ENCODE assay signal across 16 cellular contexts in the genomic region with DNA sequence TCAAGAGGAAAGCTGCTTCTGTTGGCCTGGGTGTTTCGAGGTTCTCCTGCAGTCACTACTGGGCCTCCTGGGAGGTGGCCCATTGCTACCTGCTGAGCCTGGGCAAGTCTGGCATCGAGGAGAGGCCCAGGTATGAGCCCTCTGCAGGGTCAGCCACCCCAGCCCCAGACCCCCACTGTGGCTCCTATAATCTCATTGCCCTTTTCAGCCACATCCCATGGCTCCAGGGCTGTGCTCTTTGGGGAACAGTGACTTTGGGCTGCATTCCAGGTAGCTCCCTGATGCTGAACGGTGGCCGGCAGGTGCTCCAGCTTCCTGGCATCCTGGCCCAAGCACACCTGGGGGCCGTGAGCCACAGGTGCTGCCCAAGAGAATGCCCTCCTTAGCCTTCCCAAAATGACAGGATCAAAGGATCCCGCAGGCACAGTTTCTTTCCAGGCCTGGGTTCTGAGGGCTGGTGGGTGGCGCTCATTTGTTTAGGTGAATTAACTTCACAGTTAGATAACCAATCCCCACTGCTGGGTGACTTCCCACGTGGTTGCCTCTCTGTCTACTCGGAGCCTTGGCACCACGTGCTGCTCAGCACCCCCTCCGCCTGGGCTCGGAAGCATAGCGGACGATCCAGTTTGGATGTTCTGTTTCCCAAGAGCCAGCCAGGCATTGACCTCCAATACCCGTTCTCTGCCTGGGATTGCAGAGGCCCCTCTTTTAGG.
DNase-seq lines count a peak whose midpoint lies in the region; ATAC-seq and TF ChIP-seq lines count a peak whose summit lies in the region.
"Had no signal": no experiment of that assay in that cellular context is flagged by ENCODE, and none has a peak within 500 bp of the region (broad histone marks: within the 10 kb centered on the region; RNA-seq: fewer than 3 reads in every experiment).

No MANE protein-coding gene starts in this region.

- peak overlapping the region in 3 of 4 donors; percentile 90 to 93 (median 90) for H3K27ac ChIP-seq in gastroesophageal sphincter
- peak overlapping the region; percentile 21 to 90 (median 44) for H3K27ac ChIP-seq in thyroid gland
- H3K27ac ChIP-seq in CD4-positive, alpha-beta T cell (ENCODE audit: low read depth, low read length) = no peak overlapping the region
- H3K27ac ChIP-seq: PC-9 had no signal

- TF ChIP-seq EP300 in gastroesophageal sphincter (IDR thresholded peaks at IDR 0.05) = no peak

- H3K36me3 ChIP-seq in gastroesophageal sphincter (peaks cover 0 to 82% of the 10 kb centered on the region in 2 donors), thyroid gland (peaks cover 23 to 27% of the 10 kb centered on the region in 2 donors), MG63 (peaks cover 2% of the 10 kb centered on the region)

- no peaks in the 10 kb centered on the region for H3K27me3 Mint-ChIP-seq in activated CD8-positive, alpha-beta T cell treated with anti-CD3 and anti-CD28 coated beads for 36 hours
- H3K27me3 Mint-ChIP-seq in activated CD8-positive, alpha-beta T cell treated with anti-CD3 and anti-CD28 coated beads, Interleukin-2, amount 10 ng/mL, durations not matched to agents 7 days and 5 days (ENCODE audit: low read depth) = no peaks in the 10 kb centered on the region
- no peaks in the 10 kb centered on the region for H3K27me3 Mint-ChIP-seq in activated CD4-positive, alpha-beta memory T cell treated with anti-CD3 and anti-CD28 coated beads for 36 hours
- no peaks in the 10 kb centered on the region for H3K27me3 Mint-ChIP-seq in CD4-positive, alpha-beta T cell

- H3K27ac Mint-ChIP-seq in activated CD8-positive, alpha-beta T cell treated with anti-CD3 and anti-CD28 coated beads for 36 hours = peak overlapping the region; percentile 39
- no peak overlapping the region for H3K27ac Mint-ChIP-seq in activated CD8-positive, alpha-beta T cell treated with anti-CD3 and anti-CD28 coated beads, Interleukin-2, amount 10 ng/mL, durations not matched to agents 7 days and 5 days
- peak overlapping the region; percentile 44 for H3K27ac Mint-ChIP-seq in activated CD4-positive, alpha-beta memory T cell treated with anti-CD3 and anti-CD28 coated beads for 36 hours
- H3K27ac Mint-ChIP-seq in CD4-positive, alpha-beta T cell = no peak overlapping the region

- peaks cover 2% of the 10 kb centered on the region for H3K36me3 Mint-ChIP-seq in activated CD8-positive, alpha-beta T cell treated with anti-CD3 and anti-CD28 coated beads for 36 hours (ENCODE audit: low read depth)
- peaks cover 5% of the 10 kb centered on the region for H3K36me3 Mint-ChIP-seq in activated CD8-positive, alpha-beta T cell treated with anti-CD3 and anti-CD28 coated beads, Interleukin-2, amount 10 ng/mL, durations not matched to agents 7 days and 5 days (ENCODE audit: low read depth)
- H3K36me3 Mint-ChIP-seq in activated CD4-positive, alpha-beta memory T cell treated with anti-CD3 and anti-CD28 coated beads for 36 hours = peaks cover 10% of the 10 kb centered on the region
- H3K36me3 Mint-ChIP-seq in CD4-positive, alpha-beta T cell (ENCODE audit: low read depth) = peaks cover 60% of the 10 kb centered on the region

- peaks cover 0 to 49% (median 26%) of the 10 kb centered on the region in 3 donors for H3K4me1 ChIP-seq in gastroesophageal sphincter
- H3K4me1 ChIP-seq in thyroid gland = peaks cover 20 to 58% of the 10 kb centered on the region in 2 donors

- DNase-seq in activated CD8-positive, alpha-beta T cell treated with anti-CD3 and anti-CD28 coated beads for 36 hours = no peak
- DNase-seq in activated CD8-positive, alpha-beta T cell treated with anti-CD3 and anti-CD28 coated beads, Interleukin-2, amount 10 ng/mL, durations not matched to agents 7 days and 5 days = no peak
- no peak for DNase-seq in activated CD4-positive, alpha-beta memory T cell treated with anti-CD3 and anti-CD28 coated beads for 36 hours
- DNase-seq in thyroid gland (peak; percentile 47 to 56), MG63 (no peak), GM10266 (ENCODE audit: extremely low spot score) (no peak)
- no peak for DNase-seq in CD4-positive, alpha-beta T cell
- DNase-seq: activated CD4-positive, alpha-beta T cell treated with anti-CD3 and anti-CD28 coated beads for 1 hour; DMS79; NCI-H1436 treated with DMSO at 0.1 percent for 48 hours; NCI-H774; PC-9; T1000 had no signal

- intact Hi-C loops in activated CD8-positive, alpha-beta T cell treated with anti-CD3 and anti-CD28 coated beads for 36 hours (cut with micrococcal nuclease) = no loop called here
- intact Hi-C loops in activated CD4-positive, alpha-beta memory T cell treated with anti-CD3 and anti-CD28 coated beads for 36 hours (cut with micrococcal nuclease) = no loop called here
- intact Hi-C loops in thyroid gland (cut with DNase I) = no loop called here
- intact Hi-C loops in CD4-positive, alpha-beta T cell (cut with DNase I, micrococcal nuclease) = no loop called here

- TF ChIP-seq CTCF in activated CD8-positive, alpha-beta T cell treated with anti-CD3 and anti-CD28 coated beads for 36 hours (IDR thresholded peaks at IDR 0.05) = no peak
- TF ChIP-seq CTCF in gastroesophageal sphincter (IDR thresholded peaks at IDR 0.05) (no peak), thyroid gland (IDR thresholded peaks at IDR 0.05) (no peak), GM10266 (IDR thresholded peaks at IDR 0.05; ENCODE audit: control insufficient read depth, insufficient read depth, low read depth, missing control alignments) (no peak)
- no peak for TF ChIP-seq CTCF in CD4-positive, alpha-beta T cell (IDR thresholded peaks at IDR 0.05)

- WGBS in gastroesophageal sphincter (ENCODE audit: low coverage in 1 of 2), 2 donors = 82 to 84% methylated on average over 4 to 8 of the region's 15 CpGs
- WGBS in thyroid gland, 2 donors = 83 to 85% methylated on average over 13 to 15 of the region's 15 CpGs

- POLR2A ChIA-PET in activated CD8-positive, alpha-beta T cell treated with anti-CD3 and anti-CD28 coated beads for 36 hours (lab: Charles Lee) = interaction anchor here (1.0 kb wide), 1 partner anchor 88 kb away, joined by 4 read pairs; no protein-coding TSS in a partner anchor
- POLR2A ChIA-PET in activated CD8-positive, alpha-beta T cell treated with anti-CD3 and anti-CD28 coated beads, Interleukin-2, amount 10 ng/mL, durations not matched to agents 7 days and 5 days (lab: Charles Lee) = interaction anchor here (0.7 kb wide), 1 partner anchor 97 kb away, joined by 3 read pairs; the partner anchor contains the start of gene BCR
- POLR2A ChIA-PET in activated CD4-positive, alpha-beta memory T cell treated with anti-CD3 and anti-CD28 coated beads for 36 hours (lab: Charles Lee) = interaction anchor here (1.2 kb wide), 1 partner anchor 35 kb away, joined by 6 read pairs; no protein-coding TSS in a partner anchor
- POLR2A ChIA-PET in CD4-positive, alpha-beta T cell (lab: Charles Lee) = no interaction called here

- H3K4me3 ChIP-seq in gastroesophageal sphincter (no peak overlapping the region), thyroid gland (replicated peaks in 1 of 3) (no peak overlapping the region), MG63 (no peak overlapping the region)
- H3K4me3 ChIP-seq: A549, lung, PC-9 had no signal

- ATAC-seq in activated CD8-positive, alpha-beta T cell treated with anti-CD3 and anti-CD28 coated beads for 36 hours = no peak
- ATAC-seq in activated CD8-positive, alpha-beta T cell treated with anti-CD3 and anti-CD28 coated beads, Interleukin-2, amount 10 ng/mL, durations not matched to agents 7 days and 5 days = no peak
- no peak for ATAC-seq in gastroesophageal sphincter
- no peak for ATAC-seq in CD4-positive, alpha-beta T cell (ENCODE audit: poor library complexity)
- ATAC-seq: A549 had no signal

- H3K9me3 Mint-ChIP-seq in activated CD8-positive, alpha-beta T cell treated with anti-CD3 and anti-CD28 coated beads for 36 hours = no peaks in the 10 kb centered on the region
- no peaks in the 10 kb centered on the region for H3K9me3 Mint-ChIP-seq in activated CD8-positive, alpha-beta T cell treated with anti-CD3 and anti-CD28 coated beads, Interleukin-2, amount 10 ng/mL, durations not matched to agents 7 days and 5 days (ENCODE audit: insufficient read depth)
- no peaks in the 10 kb centered on the region for H3K9me3 Mint-ChIP-seq in activated CD4-positive, alpha-beta memory T cell treated with anti-CD3 and anti-CD28 coated beads for 36 hours
- H3K9me3 Mint-ChIP-seq in CD4-positive, alpha-beta T cell = no peaks in the 10 kb centered on the region

- H3K27me3 ChIP-seq in gastroesophageal sphincter = no peaks in the 10 kb centered on the region
- no peaks in the 10 kb centered on the region for H3K27me3 ChIP-seq in thyroid gland
- H3K27me3 ChIP-seq in CD4-positive, alpha-beta T cell (ENCODE audit: control insufficient read depth, insufficient read depth, low read length) = no peaks in the 10 kb centered on the region
- no peaks in the 10 kb centered on the region for H3K27me3 ChIP-seq in MG63

- TF ChIP-seq POLR2A in gastroesophageal sphincter (IDR thresholded peaks at IDR 0.05) = no peak
- no peak for TF ChIP-seq POLR2A in thyroid gland (IDR thresholded peaks at IDR 0.05)

- CTCF ChIA-PET in activated CD8-positive, alpha-beta T cell treated with anti-CD3 and anti-CD28 coated beads for 36 hours (lab: Charles Lee) = interaction anchor here (1.5 to 10.2 kb wide), 2 partner anchors 13 to 101 kb away, joined by 9 to 237 read pairs; partner anchors contain the start of gene BCR
- CTCF ChIA-PET in activated CD8-positive, alpha-beta T cell treated with anti-CD3 and anti-CD28 coated beads, Interleukin-2, amount 10 ng/mL, durations not matched to agents 7 days and 5 days (lab: Charles Lee) = interaction anchor here (1.5 to 11.4 kb wide), 3 partner anchors 27 to 322 kb away, joined by 3 to 280 read pairs (median 6); partner anchors contain the start of gene BCR
- CTCF ChIA-PET in activated CD4-positive, alpha-beta memory T cell treated with anti-CD3 and anti-CD28 coated beads for 36 hours (lab: Charles Lee) = interaction anchor here (1.2 to 2.3 kb wide), 3 partner anchors 13 to 104 kb away, joined by 4 to 19 read pairs (median 6); no protein-coding TSS in a partner anchor
- CTCF ChIA-PET in CD4-positive, alpha-beta T cell (lab: Charles Lee) = interaction anchor here (0.6 to 1.5 kb wide), 3 partner anchors 12 to 99 kb away, joined by 3 to 8 read pairs (median 4); no protein-coding TSS in a partner anchor

- H3K4me1 Mint-ChIP-seq in activated CD8-positive, alpha-beta T cell treated with anti-CD3 and anti-CD28 coated beads for 36 hours (ENCODE audit: low read depth) = peaks cover 32% of the 10 kb centered on the region
- peaks cover 26% of the 10 kb centered on the region for H3K4me1 Mint-ChIP-seq in activated CD8-positive, alpha-beta T cell treated with anti-CD3 and anti-CD28 coated beads, Interleukin-2, amount 10 ng/mL, durations not matched to agents 7 days and 5 days (ENCODE audit: low read depth)
- peaks cover 35% of the 10 kb centered on the region for H3K4me1 Mint-ChIP-seq in activated CD4-positive, alpha-beta memory T cell treated with anti-CD3 and anti-CD28 coated beads for 36 hours (ENCODE audit: low read depth)
- no peaks in the 10 kb centered on the region for H3K4me1 Mint-ChIP-seq in CD4-positive, alpha-beta T cell (ENCODE audit: low read depth)

- H3K9me3 ChIP-seq in gastroesophageal sphincter (no peaks in the 10 kb centered on the region), thyroid gland (no peaks in the 10 kb centered on the region), MG63 (no peaks in the 10 kb centered on the region)
- no peaks in the 10 kb centered on the region for H3K9me3 ChIP-seq in CD4-positive, alpha-beta T cell (ENCODE audit: control insufficient read depth, low read length)
- H3K9me3 ChIP-seq: A549 had no signal

- no peak overlapping the region for H3K4me3 Mint-ChIP-seq in activated CD8-positive, alpha-beta T cell treated with anti-CD3 and anti-CD28 coated beads for 36 hours
- H3K4me3 Mint-ChIP-seq in activated CD8-positive, alpha-beta T cell treated with anti-CD3 and anti-CD28 coated beads, Interleukin-2, amount 10 ng/mL, durations not matched to agents 7 days and 5 days = no peak overlapping the region
- H3K4me3 Mint-ChIP-seq in activated CD4-positive, alpha-beta memory T cell treated with anti-CD3 and anti-CD28 coated beads for 36 hours = no peak overlapping the region
- no peak overlapping the region for H3K4me3 Mint-ChIP-seq in CD4-positive, alpha-beta T cell

Comparison
In these comparisons a context has a peak if more than half of its experiments do, and no peak if none do; other contexts are left out.
1. H3K27ac Mint-ChIP-seq: peak in activated CD8-positive, alpha-beta T cell treated with anti-CD3 and anti-CD28 coated beads for 36 hours (single experiment) and activated CD4-positive, alpha-beta memory T cell treated with anti-CD3 and anti-CD28 coated beads for 36 hours (single experiment); none in activated CD8-positive, alpha-beta T cell treated with anti-CD3 and anti-CD28 coated beads, Interleukin-2, amount 10 ng/mL, durations not matched to agents 7 days and 5 days (single experiment) and CD4-positive, alpha-beta T cell (single experiment).
2. DNase-seq: peak in thyroid gland (2 of 2); none in activated CD8-positive, alpha-beta T cell treated with anti-CD3 and anti-CD28 coated beads for 36 hours (single experiment), activated CD8-positive, alpha-beta T cell treated with anti-CD3 and anti-CD28 coated beads, Interleukin-2, amount 10 ng/mL, durations not matched to agents 7 days and 5 days (single experiment), activated CD4-positive, alpha-beta memory T cell treated with anti-CD3 and anti-CD28 coated beads for 36 hours (single experiment), CD4-positive, alpha-beta T cell (0 of 10), MG63 (single experiment) and GM10266 (single experiment).